ENCODE assay signal across 8 cellular contexts in the genomic region with DNA sequence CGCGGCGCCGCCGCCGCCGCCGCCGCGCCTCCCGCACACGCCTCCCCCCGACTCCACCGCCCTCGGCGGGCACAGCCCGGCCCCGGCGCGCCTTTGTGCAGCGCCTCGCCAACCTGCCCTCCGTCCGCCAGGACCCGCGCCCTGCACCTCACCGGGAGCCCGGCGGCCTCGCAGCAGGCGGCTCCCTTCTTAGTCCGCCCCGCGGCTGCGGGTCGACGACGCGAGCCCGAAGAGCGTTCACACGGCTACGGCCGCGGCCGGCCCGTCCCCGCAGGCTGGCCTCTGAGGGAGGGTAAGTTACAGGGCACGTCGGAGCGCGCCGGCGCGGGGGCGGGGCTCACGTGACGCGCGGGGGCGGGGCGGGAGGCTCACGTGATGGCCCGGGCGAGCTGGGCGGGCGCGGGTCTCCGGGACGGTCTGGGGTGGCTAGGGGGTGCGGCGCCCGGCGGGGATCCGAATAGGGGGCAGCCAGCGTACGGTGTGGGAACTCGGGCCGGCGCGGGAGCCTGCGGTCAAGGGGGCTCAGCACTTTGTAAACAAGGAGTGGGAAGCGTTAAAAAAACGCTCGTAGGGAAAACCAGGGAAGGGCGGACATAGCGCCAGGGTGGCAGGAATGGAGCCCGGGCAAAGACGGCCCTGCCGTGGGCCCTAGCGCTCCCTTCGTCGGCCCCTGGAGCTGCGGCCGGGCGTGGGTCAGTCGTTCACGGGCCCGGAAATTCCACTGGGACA. TPM values are rescaled to one million over a fixed set of nuclear protein-coding genes. Genes with fewer than 3 reads are reported as not detected.
DNase-seq lines count a peak whose midpoint lies in the region; ATAC-seq and TF ChIP-seq lines count a peak whose summit lies in the region.

A gene with protein sequence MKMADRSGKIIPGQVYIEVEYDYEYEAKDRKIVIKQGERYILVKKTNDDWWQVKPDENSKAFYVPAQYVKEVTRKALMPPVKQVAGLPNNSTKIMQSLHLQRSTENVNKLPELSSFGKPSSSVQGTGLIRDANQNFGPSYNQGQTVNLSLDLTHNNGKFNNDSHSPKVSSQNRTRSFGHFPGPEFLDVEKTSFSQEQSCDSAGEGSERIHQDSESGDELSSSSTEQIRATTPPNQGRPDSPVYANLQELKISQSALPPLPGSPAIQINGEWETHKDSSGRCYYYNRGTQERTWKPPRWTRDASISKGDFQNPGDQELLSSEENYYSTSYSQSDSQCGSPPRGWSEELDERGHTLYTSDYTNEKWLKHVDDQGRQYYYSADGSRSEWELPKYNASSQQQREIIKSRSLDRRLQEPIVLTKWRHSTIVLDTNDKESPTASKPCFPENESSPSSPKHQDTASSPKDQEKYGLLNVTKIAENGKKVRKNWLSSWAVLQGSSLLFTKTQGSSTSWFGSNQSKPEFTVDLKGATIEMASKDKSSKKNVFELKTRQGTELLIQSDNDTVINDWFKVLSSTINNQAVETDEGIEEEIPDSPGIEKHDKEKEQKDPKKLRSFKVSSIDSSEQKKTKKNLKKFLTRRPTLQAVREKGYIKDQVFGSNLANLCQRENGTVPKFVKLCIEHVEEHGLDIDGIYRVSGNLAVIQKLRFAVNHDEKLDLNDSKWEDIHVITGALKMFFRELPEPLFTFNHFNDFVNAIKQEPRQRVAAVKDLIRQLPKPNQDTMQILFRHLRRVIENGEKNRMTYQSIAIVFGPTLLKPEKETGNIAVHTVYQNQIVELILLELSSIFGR (minus strand): TSS at position 301 of the 729 bp plus-strand sequence. CDS start 19,976 bp downstream, outside the sequence.

- peaks cover 0 to 1% of the 10 kb centered on the region in 2 donors for H3K36me3 Mint-ChIP-seq in activated T-cell treated with anti-CD3 and anti-CD28 coated beads, Interleukin-2, amount 50 U/mL, for 72 hours (ENCODE audit: insufficient read depth in 2 of 2)

- ATAC-seq in GM19438 (IDR thresholded peaks at IDR 0.05; ENCODE audit: low read depth, unreplicated experiment) (peak; percentile 73), HG03558 (IDR thresholded peaks at IDR 0.05; ENCODE audit: extremely low read depth, unreplicated experiment) (peak; percentile 64)
- peak; percentile 84 to 85 for ATAC-seq in activated T-cell treated with anti-CD3 and anti-CD28 coated beads, Interleukin-2, amount 50 U/mL, for 72 hours (replicated peaks in 1 of 2)

- H3K4me1 ChIP-seq in OCI-LY7 (ENCODE audit: insufficient read depth, low read length, poor library complexity, severe bottlenecking) (peaks cover 44% of the 10 kb centered on the region), esophagus muscularis mucosa (peaks cover 16 to 43% (median 41%) of the 10 kb centered on the region in 4 donors), muscle layer of duodenum (ENCODE audit: control insufficient read depth in 1 of 2, insufficient read depth in 2 of 2, low read length in 2 of 2) (peaks cover 4 to 19% of the 10 kb centered on the region in 2 donors)

- CTCF ChIA-PET in OCI-LY7 (lab: Charles Lee; ENCODE audit: unreplicated experiment), result interaction anchor here (0.6 kb wide), 1 partner anchor 22 kb away, joined by 3 read pairs; no protein-coding TSS in a partner anchor

- peaks cover 52% of the 10 kb centered on the region for H3K4me1 Mint-ChIP-seq in activated T-cell treated with anti-CD3 and anti-CD28 coated beads, Interleukin-2, amount 50 U/mL, for 72 hours (ENCODE audit: low read depth)

- no peaks in the 10 kb centered on the region for H3K9me3 Mint-ChIP-seq in activated T-cell treated with anti-CD3 and anti-CD28 coated beads, Interleukin-2, amount 50 U/mL, for 72 hours

- no TSS peak for BruUV-seq in OCI-LY7 (replicated peaks; lab: Mats Ljungman, UMichigan)

- no peaks in the 10 kb centered on the region for H3K9me2 ChIP-seq in OCI-LY7 (ENCODE audit: insufficient read depth, low read length)

- POLR2A ChIA-PET in OCI-LY7 (lab: Charles Lee), result interaction anchor here (0.9 to 2.5 kb wide), 3 partner anchors 22 to 67 kb away, joined by 3 to 12 read pairs (median 5); no protein-coding TSS in a partner anchor

- peaks cover 4% of the 10 kb centered on the region; the same call in 1 of the 2 replicates for H4K20me1 ChIP-seq in OCI-LY7 (ENCODE audit: insufficient read depth, low read length)

- peak; percentile 67 for TF ChIP-seq POLR2A in esophagus muscularis mucosa (IDR thresholded peaks at IDR 0.05; ENCODE audit: low read depth)

- TF ChIP-seq EP300 in esophagus muscularis mucosa (IDR thresholded peaks at IDR 0.05), result no peak

- intact Hi-C loops in OCI-LY7 (cut with micrococcal nuclease; ENCODE audit: unreplicated experiment) (loop anchor here (5.0 to 10.0 kb wide), 5 partner anchors 129 to 1221 kb away; a partner anchor contains a TSS), esophagus muscularis mucosa (cut with DNase I) (no loop called here)

- DNase-seq in CMK (ENCODE audit: low read depth) (peak; percentile 45), OCI-LY7 (ENCODE audit: low spot score) (peak; percentile 85), esophagus muscularis mucosa (ENCODE audit: extremely low spot score) (peak; percentile 97)
- DNase-seq in activated T-cell treated with anti-CD3 and anti-CD28 coated beads, Interleukin-2, amount 50 U/mL, for 72 hours, result peak; percentile 87 to 91
- peak; percentile 68 to 73 for DNase-seq in stimulated activated CD8-positive, alpha-beta memory T cell treated with anti-CD3 and anti-CD28 coated beads, Interleukin-7, amount 100 ng/mL, for 1 hour (ENCODE audit: low read depth in 2 of 2)

- H3K79me2 ChIP-seq in OCI-LY7 (ENCODE audit: insufficient read depth, low read depth, low read length), result peaks cover 43% of the 10 kb centered on the region; the same call in 1 of the 2 replicates

- TF ChIP-seq CTCF in OCI-LY7 (conservative IDR thresholded peaks at IDR 0.05; ENCODE audit: low read length) (no peak), esophagus muscularis mucosa (IDR thresholded peaks at IDR 0.05) (no peak)

- peak within 1 kb of the TSS; percentile 84 for H3K4me3 ChIP-seq in OCI-LY7 (ENCODE audit: low read depth, low read length, poor library complexity, severe bottlenecking)
- H3K4me3 ChIP-seq in esophagus muscularis mucosa, result peak within 1 kb of the TSS; percentile 75 to 94 (median 88)
- H3K4me3 ChIP-seq in muscle layer of duodenum (ENCODE audit: low read depth in 1 of 2, low read length in 2 of 2), result peak within 1 kb of the TSS; percentile 92 to 97

- peaks cover 6% of the 10 kb centered on the region for H3K27me3 Mint-ChIP-seq in activated T-cell treated with anti-CD3 and anti-CD28 coated beads, Interleukin-2, amount 50 U/mL, for 72 hours (ENCODE audit: low read depth)

- 0% methylated on average over 39 of the region's 99 CpGs for WGBS in esophagus muscularis mucosa

- peak within 1 kb of the TSS; percentile 61 for H3K27ac ChIP-seq in OCI-LY7 (ENCODE audit: low read depth, low read length, poor library complexity, severe bottlenecking)
- H3K27ac ChIP-seq in esophagus muscularis mucosa (replicated peaks in 1 of 4), result peak within 1 kb of the TSS; percentile 95 to 98 (median 98)
- H3K27ac ChIP-seq in muscle layer of duodenum (ENCODE audit: low read length), result peak within 1 kb of the TSS; percentile 92

- peak within 1 kb of the TSS; percentile 87 for H3K4me2 ChIP-seq in OCI-LY7 (ENCODE audit: low read length)

- H3K36me3 ChIP-seq in OCI-LY7 (ENCODE audit: insufficient read depth, low read length), result no peaks in the 10 kb centered on the region
- H3K36me3 ChIP-seq in esophagus muscularis mucosa, result no peaks in the 10 kb centered on the region
- H3K36me3 ChIP-seq in muscle layer of duodenum (ENCODE audit: control insufficient read depth in 1 of 2, insufficient read depth in 2 of 2, low read length in 2 of 2), result peaks cover 0 to 5% of the 10 kb centered on the region in 2 donors

- no peaks in the 10 kb centered on the region for H3K27me3 ChIP-seq in esophagus muscularis mucosa
- no peaks in the 10 kb centered on the region for H3K27me3 ChIP-seq in muscle layer of duodenum (ENCODE audit: low read depth, low read length)

- H3K4me3 Mint-ChIP-seq in activated T-cell treated with anti-CD3 and anti-CD28 coated beads, Interleukin-2, amount 50 U/mL, for 72 hours, result peak within 1 kb of the TSS; percentile 87 to 92

- H3K27ac Mint-ChIP-seq in activated T-cell treated with anti-CD3 and anti-CD28 coated beads, Interleukin-2, amount 50 U/mL, for 72 hours, result peak within 1 kb of the TSS; percentile 83

- peaks cover 2% of the 10 kb centered on the region; the same call in 1 of the 2 replicates for H3K9me3 ChIP-seq in OCI-LY7 (ENCODE audit: low read length)
- no peaks in the 10 kb centered on the region for H3K9me3 ChIP-seq in esophagus muscularis mucosa
- H3K9me3 ChIP-seq in muscle layer of duodenum (ENCODE audit: control insufficient read depth in 1 of 2, low read length in 2 of 2), result no peaks in the 10 kb centered on the region

- peak within 1 kb of the TSS; percentile 83 for H2AFZ ChIP-seq in OCI-LY7 (ENCODE audit: low read length)

RNA-seq across cellular contexts. Expression of the gene that starts here (rescaled TPM):
- total RNA-seq in OCI-LY7 (2014; rRNA removed; shearing (Covaris generic)), result 11.8 and 15.6 TPM in 2 replicates
- 14.0 and 14.5 TPM in 2 replicates for total RNA-seq in OCI-LY7 (2022)
- total RNA-seq in activated T-cell treated with anti-CD3 and anti-CD28 coated beads, Interleukin-2, amount 50 U/mL, for 72 hours, result 1 to 10 TPM; 5.2 to 5.6 TPM
- total RNA-seq in esophagus muscularis mucosa, result 10 to 100 TPM; 25.6 to 48.2 (median 35.8) TPM

Comparison
In these comparisons a context has a peak if more than half of its experiments do, and no peak if none do; other contexts are left out.
1. Peak in every context shown above with its lines: DNase-seq, ATAC-seq, H3K4me3 ChIP-seq and H3K27ac ChIP-seq.
2. DNase-seq: peak in every context shown above with its lines; median percentile 97 in esophagus muscularis mucosa; 89 in activated T-cell treated with anti-CD3 and anti-CD28 coated beads, Interleukin-2, amount 50 U/mL, for 72 hours; 85 in OCI-LY7; 70 in stimulated activated CD8-positive, alpha-beta memory T cell treated with anti-CD3 and anti-CD28 coated beads, Interleukin-7, amount 100 ng/mL, for 1 hour; 45 in CMK.